8 cellular contexts compared by ENCODE assay signal in the genomic region with DNA sequence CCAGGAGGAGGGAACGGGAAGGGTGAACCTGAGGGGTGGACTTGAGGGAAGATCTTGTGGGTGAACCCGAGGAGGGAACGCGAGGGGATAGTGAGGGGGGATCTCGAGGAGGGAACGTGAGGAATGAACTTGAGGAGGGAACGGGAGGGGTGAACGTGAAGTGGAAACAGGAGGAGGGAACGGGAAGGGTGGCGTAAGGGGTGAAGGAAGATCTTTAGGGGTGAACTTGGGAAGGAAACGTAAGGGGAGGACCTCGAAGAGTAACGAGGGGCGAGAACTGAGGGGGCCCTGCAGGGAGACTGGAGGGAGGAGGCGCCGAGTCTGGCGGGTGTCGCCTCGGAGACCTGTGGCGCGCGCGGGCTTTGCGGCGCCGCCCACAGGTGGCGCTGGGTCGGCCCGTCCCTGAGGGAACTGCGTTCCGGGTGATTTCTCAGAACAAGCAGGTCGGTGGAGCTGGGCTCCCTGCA. TPM values are rescaled to one million over a fixed set of nuclear protein-coding genes. Genes with fewer than 3 reads are reported as not detected.
A peak's percentile ranks its signal among the peaks of the same experiment; 100 is the strongest.
DNase-seq lines count a peak whose midpoint lies in the region; ATAC-seq and TF ChIP-seq lines count a peak whose summit lies in the region.

No MANE protein-coding gene starts in this region.

- H3K27me3 ChIP-seq in right atrium auricular region (peaks cover 11% of the 10 kb centered on the region in 2 donors), sigmoid colon (peaks cover 13 to 58% (median 22%) of the 10 kb centered on the region in 3 donors)

- 1 to 2% methylated on average over 32 of the region's 32 CpGs for WGBS in sigmoid colon, 2 donors

- no peak overlapping the region for H3K27ac ChIP-seq in C4-2B
- H3K27ac ChIP-seq in right atrium auricular region, result no peak overlapping the region
- no peak overlapping the region for H3K27ac ChIP-seq in sigmoid colon

- intact Hi-C loops in sigmoid colon (cut with DNase I), result no loop called here

- peak; percentile 51 for DNase-seq in NCI-H774 (lab: John Stamatoyannopoulos, UW)
- DNase-seq in right atrium auricular region (ENCODE audit: low spot score), result no peak
- no peak for DNase-seq in sigmoid colon
- DNase-seq in SW 1271 (lab: John Stamatoyannopoulos, UW), result no peak

- TF ChIP-seq EP300 in sigmoid colon (IDR thresholded peaks at IDR 0.05), result no peak

- TF ChIP-seq CTCF in C4-2B (conservative IDR thresholded peaks at IDR 0.05) (peak; percentile 77), right atrium auricular region (IDR thresholded peaks at IDR 0.05) (peak in 1 of 2 donors; percentile 44), sigmoid colon (IDR thresholded peaks at IDR 0.05) (no peak)

- H3K36me3 ChIP-seq in right atrium auricular region (no peaks in the 10 kb centered on the region), sigmoid colon (no peaks in the 10 kb centered on the region)

- no peak for TF ChIP-seq POLR2A in sigmoid colon (IDR thresholded peaks at IDR 0.05)

- H3K4me1 ChIP-seq in right atrium auricular region, result peaks cover 0 to 16% of the 10 kb centered on the region in 2 donors
- peaks cover 0 to 15% (median 9%) of the 10 kb centered on the region in 4 donors for H3K4me1 ChIP-seq in sigmoid colon

- ATAC-seq in GM19043 (IDR thresholded peaks at IDR 0.05; ENCODE audit: low read depth, unreplicated experiment), result peak; percentile 76
- ATAC-seq in GM21737 (IDR thresholded peaks at IDR 0.05; ENCODE audit: unreplicated experiment), result no peak
- ATAC-seq in GM21360 (IDR thresholded peaks at IDR 0.05; ENCODE audit: unreplicated experiment), result no peak

- peak overlapping the region; percentile 17 to 41 for H3K4me3 ChIP-seq in right atrium auricular region
- H3K4me3 ChIP-seq in sigmoid colon, result peak overlapping the region in 3 of 4 donors; percentile 8 to 35 (median 30)

- H3K9me3 ChIP-seq in right atrium auricular region (no peaks in the 10 kb centered on the region), sigmoid colon (no peaks in the 10 kb centered on the region)

RNA-seq across cellular contexts. Expression of gene MYO3A, which starts 0.7 kb away (rescaled TPM):
- total RNA-seq in right atrium auricular region (not detected), sigmoid colon (under 1 TPM in 2 of 4 donors, not detected in 2; 0.33 to 0.71 TPM)
- under 1 TPM in 1 of 3 donors, not detected in 2; 0.54 TPM for polyA plus RNA-seq in sigmoid colon
